Comparison of ENCODE assay signal across 12 cellular contexts in the genomic region with DNA sequence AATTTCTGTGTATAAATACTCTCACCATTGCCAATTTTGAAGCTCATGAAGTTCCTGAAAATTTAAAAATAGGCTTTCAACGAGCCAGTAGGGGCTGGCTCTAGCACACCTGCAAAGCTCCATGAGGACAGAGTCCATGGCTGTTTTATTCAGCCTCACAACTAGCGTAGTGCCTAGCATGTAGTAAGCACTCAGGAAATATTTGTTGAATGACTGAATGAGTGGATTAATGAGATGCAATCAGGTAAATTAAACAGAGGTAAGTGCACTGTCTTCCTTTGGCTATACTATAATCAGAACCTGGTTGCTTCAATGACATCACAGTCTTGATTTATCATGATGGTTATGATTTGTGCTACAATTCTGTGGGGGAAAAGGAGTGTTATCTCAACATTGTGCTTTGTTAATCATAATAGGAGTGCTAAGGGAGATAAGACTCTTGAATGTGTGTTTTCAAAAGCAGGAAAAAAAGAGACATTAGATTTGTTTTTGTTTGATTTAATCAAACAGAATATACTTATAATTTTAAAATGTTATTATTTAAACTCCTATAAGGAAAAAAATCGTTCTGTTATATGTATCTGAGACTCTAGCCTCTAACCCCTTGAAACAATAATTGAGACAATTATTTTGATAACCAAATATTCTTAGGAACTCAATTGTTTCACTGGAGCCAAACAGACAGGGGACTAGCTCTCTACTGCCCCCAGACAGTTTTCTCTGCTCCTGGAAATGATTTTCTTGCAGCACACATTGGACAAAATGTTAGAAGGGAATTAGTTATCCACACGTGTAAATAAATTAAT.
A peak's percentile ranks its signal among the peaks of the same experiment; 100 is the strongest.
DNase-seq lines count a peak whose midpoint lies in the region; ATAC-seq and TF ChIP-seq lines count a peak whose summit lies in the region.
"Had no signal": no experiment of that assay in that cellular context is flagged by ENCODE, and none has a peak within 500 bp of the region (broad histone marks: within the 10 kb centered on the region; RNA-seq: fewer than 3 reads in every experiment).

No MANE protein-coding gene starts in this region.

- CTCF ChIA-PET in MCF 10A (lab: Yijun Ruan, JAX) = interaction anchor here (0.5 to 2.3 kb wide), 9 partner anchors 11 to 915 kb away, joined by 3 to 13 read pairs (median 3); no protein-coding TSS in a partner anchor
- CTCF ChIA-PET in OCI-LY7 (lab: Charles Lee; ENCODE audit: unreplicated experiment) = no interaction called here
- CTCF ChIA-PET in activated naive CD4-positive, alpha-beta T cell treated with anti-CD3 and anti-CD28 coated beads, Interleukin-2, amount 10 ng/mL, durations not matched to agents 7 days and 5 days (lab: Charles Lee) = no interaction called here

- TF ChIP-seq POLR2A in breast epithelium (IDR thresholded peaks at IDR 0.05) (no peak), esophagus squamous epithelium (IDR thresholded peaks at IDR 0.05) (no peak)

- no peaks in the 10 kb centered on the region for H3K79me2 ChIP-seq in OCI-LY7 (ENCODE audit: insufficient read depth, low read depth, low read length)

- H3K9me3 Mint-ChIP-seq in MCF 10A (ENCODE audit: unreplicated experiment) = peaks cover 12% of the 10 kb centered on the region
- no peaks in the 10 kb centered on the region for H3K9me3 Mint-ChIP-seq in activated naive CD4-positive, alpha-beta T cell treated with anti-CD3 and anti-CD28 coated beads, Interleukin-2, amount 10 ng/mL, durations not matched to agents 7 days and 5 days

- peak; percentile 18 for TF ChIP-seq CTCF in MCF 10A (IDR thresholded peaks at IDR 0.05; ENCODE audit: unreplicated experiment)
- TF ChIP-seq CTCF in breast epithelium (IDR thresholded peaks at IDR 0.05) = no peak
- TF ChIP-seq CTCF in OCI-LY7 (conservative IDR thresholded peaks at IDR 0.05; ENCODE audit: low read length) = peak; percentile 85
- peak in 2 of 6 experiments; percentile 17 to 32 for TF ChIP-seq CTCF in esophagus squamous epithelium (IDR thresholded peaks at IDR 0.05)
- peak in 1 of 2 donors; percentile 15 for TF ChIP-seq CTCF in right atrium auricular region (IDR thresholded peaks at IDR 0.05)

- H3K27me3 Mint-ChIP-seq in MCF 10A (ENCODE audit: insufficient read depth, unreplicated experiment) = no peaks in the 10 kb centered on the region
- no peaks in the 10 kb centered on the region for H3K27me3 Mint-ChIP-seq in activated naive CD4-positive, alpha-beta T cell treated with anti-CD3 and anti-CD28 coated beads, Interleukin-2, amount 10 ng/mL, durations not matched to agents 7 days and 5 days

- peaks cover 30% of the 10 kb centered on the region for H3K4me1 Mint-ChIP-seq in MCF 10A (ENCODE audit: insufficient read depth, unreplicated experiment)
- no peaks in the 10 kb centered on the region for H3K4me1 Mint-ChIP-seq in activated naive CD4-positive, alpha-beta T cell treated with anti-CD3 and anti-CD28 coated beads, Interleukin-2, amount 10 ng/mL, durations not matched to agents 7 days and 5 days

- H3K27ac ChIP-seq in breast epithelium (no peak overlapping the region), OCI-LY7 (ENCODE audit: low read depth, low read length, poor library complexity, severe bottlenecking) (no peak overlapping the region), esophagus squamous epithelium (peak overlapping the region in 3 of 4 donors; percentile 7 to 66 (median 9)), right atrium auricular region (no peak overlapping the region)
- H3K27ac ChIP-seq: heart right ventricle had no signal

- H3K9me2 ChIP-seq in OCI-LY7 (ENCODE audit: insufficient read depth, low read length) = no peaks in the 10 kb centered on the region

- ATAC-seq in GM21737 (IDR thresholded peaks at IDR 0.05; ENCODE audit: unreplicated experiment) = no peak
- ATAC-seq in GM21576 (IDR thresholded peaks at IDR 0.05; ENCODE audit: unreplicated experiment) = no peak
- ATAC-seq: heart right ventricle had no signal

- intact Hi-C loops in MCF 10A (cut with micrococcal nuclease) = no loop called here
- intact Hi-C loops in breast epithelium (cut with DNase I; ENCODE audit: low total_unique reads) = no loop called here
- intact Hi-C loops in OCI-LY7 (cut with micrococcal nuclease; ENCODE audit: unreplicated experiment) = no loop called here
- intact Hi-C loops in esophagus squamous epithelium (cut with DNase I) = no loop called here

- POLR2A ChIA-PET in MCF 10A (lab: Yijun Ruan, JAX) = interaction anchor here (0.7 kb wide), 1 partner anchor 132 kb away, joined by 3 read pairs; no protein-coding TSS in a partner anchor
- POLR2A ChIA-PET in OCI-LY7 (lab: Charles Lee) = interaction anchor here (0.5 to 1.7 kb wide), 7 partner anchors 21 to 932 kb away, joined by 3 to 6 read pairs (median 3); no protein-coding TSS in a partner anchor

- no peaks in the 10 kb centered on the region for H3K4me1 ChIP-seq in breast epithelium
- peaks cover 29% of the 10 kb centered on the region for H3K4me1 ChIP-seq in OCI-LY7 (ENCODE audit: insufficient read depth, low read length, poor library complexity, severe bottlenecking)
- peaks cover 0 to 45% (median 0%) of the 10 kb centered on the region in 3 donors for H3K4me1 ChIP-seq in esophagus squamous epithelium
- no peaks in the 10 kb centered on the region for H3K4me1 ChIP-seq in right atrium auricular region

- no peak for DNase-seq in MCF 10A (ENCODE audit: unreplicated experiment)
- no peak for DNase-seq in breast epithelium (ENCODE audit: low spot score in 2 of 2)
- DNase-seq in OCI-LY7 (ENCODE audit: low spot score) = peak; percentile 28
- no peak for DNase-seq in esophagus squamous epithelium (lab: John Stamatoyannopoulos, UW)
- DNase-seq in right atrium auricular region (ENCODE audit: low spot score) = no peak
- no peak for DNase-seq in activated naive CD4-positive, alpha-beta T cell treated with anti-CD3 and anti-CD28 coated beads, Interleukin-2, amount 10 ng/mL, durations not matched to agents 7 days and 5 days
- DNase-seq: central memory CD4-positive, alpha-beta T cell; heart right ventricle; NCI-H1436; stimulated activated CD4-positive, alpha-beta T cell treated with anti-CD3 and anti-CD28 coated beads, Interleukin-15, amount 100 ng/mL, for 24 hours had no signal

- H3K27me3 ChIP-seq in breast epithelium = no peaks in the 10 kb centered on the region
- H3K27me3 ChIP-seq in esophagus squamous epithelium = no peaks in the 10 kb centered on the region
- H3K27me3 ChIP-seq in right atrium auricular region = no peaks in the 10 kb centered on the region

- no peak overlapping the region for H3K27ac Mint-ChIP-seq in MCF 10A (ENCODE audit: low read depth, unreplicated experiment)
- no peak overlapping the region for H3K27ac Mint-ChIP-seq in activated naive CD4-positive, alpha-beta T cell treated with anti-CD3 and anti-CD28 coated beads, Interleukin-2, amount 10 ng/mL, durations not matched to agents 7 days and 5 days

- H3K9me3 ChIP-seq in breast epithelium (no peaks in the 10 kb centered on the region), OCI-LY7 (ENCODE audit: low read length) (0 out of 2 replicates have a peak, but pooled peaks cover 6% of the 10 kb centered on the region), esophagus squamous epithelium (no peaks in the 10 kb centered on the region), right atrium auricular region (no peaks in the 10 kb centered on the region)

- H3K36me3 ChIP-seq in breast epithelium (no peaks in the 10 kb centered on the region), OCI-LY7 (ENCODE audit: insufficient read depth, low read length) (no peaks in the 10 kb centered on the region), esophagus squamous epithelium (no peaks in the 10 kb centered on the region), right atrium auricular region (no peaks in the 10 kb centered on the region)
- H3K36me3 ChIP-seq: heart right ventricle had no signal

- no peak overlapping the region for H3K4me3 ChIP-seq in breast epithelium
- H3K4me3 ChIP-seq in OCI-LY7 (ENCODE audit: low read depth, low read length, poor library complexity, severe bottlenecking) = no peak overlapping the region
- H3K4me3 ChIP-seq in esophagus squamous epithelium = no peak overlapping the region
- no peak overlapping the region for H3K4me3 ChIP-seq in right atrium auricular region
- H3K4me3 ChIP-seq: heart right ventricle had no signal

- 33 to 41% methylated on average over 4 of the region's 4 CpGs for WGBS in esophagus squamous epithelium, 2 donors

- H3K4me2 ChIP-seq in OCI-LY7 (ENCODE audit: low read length) = no peak overlapping the region

- no TSS peak for BruUV-seq in MCF 10A (replicated peaks; lab: Mats Ljungman, UMichigan)
- no TSS peak for BruUV-seq in OCI-LY7 (replicated peaks; lab: Mats Ljungman, UMichigan)

- no peaks in the 10 kb centered on the region for H4K20me1 ChIP-seq in OCI-LY7 (ENCODE audit: insufficient read depth, low read length)

- H2AFZ ChIP-seq in OCI-LY7 (ENCODE audit: low read length) = peak overlapping the region; percentile 27; the same call in 1 of the 2 replicates

- no peak overlapping the region for H3K4me3 Mint-ChIP-seq in MCF 10A (ENCODE audit: unreplicated experiment)
- H3K4me3 Mint-ChIP-seq in activated naive CD4-positive, alpha-beta T cell treated with anti-CD3 and anti-CD28 coated beads, Interleukin-2, amount 10 ng/mL, durations not matched to agents 7 days and 5 days = no peak overlapping the region

- H3K36me3 Mint-ChIP-seq in MCF 10A (ENCODE audit: insufficient read depth, unreplicated experiment) = no peaks in the 10 kb centered on the region
- no peaks in the 10 kb centered on the region for H3K36me3 Mint-ChIP-seq in activated naive CD4-positive, alpha-beta T cell treated with anti-CD3 and anti-CD28 coated beads, Interleukin-2, amount 10 ng/mL, durations not matched to agents 7 days and 5 days

Comparison
In these comparisons a context has a peak if more than half of its experiments do, and no peak if none do; other contexts are left out.
1. CTCF ChIP-seq: peak in MCF 10A (single experiment) and OCI-LY7 (single experiment); none in breast epithelium (0 of 3).
2. H3K27ac ChIP-seq: peak in esophagus squamous epithelium (3 of 4); none in breast epithelium (0 of 2), OCI-LY7 (single experiment) and right atrium auricular region (0 of 2).